In genomic region chr2:223530811-223531210, GRCh38 we compare ENCODE assay signal across 35 cellular contexts.
"Had no signal": no experiment of that assay in that cellular context is flagged by ENCODE, and none has a peak within 500 bp of the region (broad histone marks: within the 10 kb centered on the region; RNA-seq: fewer than 3 reads in every experiment).

No MANE protein-coding gene starts in this region.

- DNase-seq: Karpas-422, Kasumi-1, MG63, MM.1S, MV-4-11, NCI-H1048, NCI-H1092, NCI-H1092 treated with DMSO at 0.1 percent for 48 hours, NCI-H1105, NCI-H1105 treated with DMSO at 0.1 percent for 48 hours, NCI-H1417, NCI-H1417 treated with DMSO at 0.1 percent for 48 hours, NCI-H1436, NCI-H1436 treated with DMSO at 0.1 percent for 48 hours, NCI-H146, NCI-H1694, NCI-H1694 treated with DMSO at 0.1 percent for 48 hours, NCI-H187, NCI-H187 treated with DMSO at 0.1 percent for 48 hours, NCI-H1930, NCI-H2029, NCI-H2029 treated with DMSO at 0.1 percent for 48 hours, NCI-H2081, NCI-H2081 treated with DMSO at 0.1 percent for 48 hours, NCI-H2107, NCI-H2171, NCI-H2171 treated with DMSO at 0.1 percent for 48 hours, NCI-H2227 treated with DMSO at 0.1 percent for 48 hours, NCI-H226, NCI-H345, NCI-H446, NCI-H446 treated with DMSO at 0.1 percent for 48 hours, NCI-H510A, NCI-H510A treated with DMSO at 0.1 percent for 48 hours, NCI-H524 had no signal

- H3K27me3 ChIP-seq: MG63 had no signal

- H3K4me3 ChIP-seq: MG63 had no signal

- H3K36me3 ChIP-seq: MG63 had no signal

- H3K9me3 ChIP-seq: MG63 had no signal
